Comparison of ENCODE assay signal across 2 cellular contexts in the genomic region with DNA sequence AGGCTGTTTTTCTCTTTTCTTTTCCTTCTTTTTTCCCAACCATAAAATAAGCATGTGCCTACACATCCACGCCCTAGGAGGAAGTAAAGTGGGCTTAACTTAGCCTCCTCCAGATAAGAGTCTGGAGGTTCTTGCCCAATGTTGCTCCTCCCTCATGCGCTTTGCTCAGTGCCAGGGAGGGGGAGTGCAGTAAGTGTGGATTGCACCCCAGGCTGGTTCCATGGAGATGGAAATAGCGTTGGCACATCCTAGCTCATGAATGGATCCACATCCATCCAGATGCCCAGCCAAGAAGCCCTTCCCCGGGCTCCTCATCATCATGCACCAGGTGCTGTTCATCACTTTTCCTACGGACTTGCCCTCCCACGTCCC.
A peak's percentile ranks its signal among the peaks of the same experiment; 100 is the strongest.
TF ChIP-seq lines count a peak whose summit lies in the region.

No MANE protein-coding gene starts in this region.

TF ChIP-seq in HepG2, 621 proteins besides CTCF, POLR2A, EP300 and RAD21:
- TF ChIP-seq, protein P1, sequence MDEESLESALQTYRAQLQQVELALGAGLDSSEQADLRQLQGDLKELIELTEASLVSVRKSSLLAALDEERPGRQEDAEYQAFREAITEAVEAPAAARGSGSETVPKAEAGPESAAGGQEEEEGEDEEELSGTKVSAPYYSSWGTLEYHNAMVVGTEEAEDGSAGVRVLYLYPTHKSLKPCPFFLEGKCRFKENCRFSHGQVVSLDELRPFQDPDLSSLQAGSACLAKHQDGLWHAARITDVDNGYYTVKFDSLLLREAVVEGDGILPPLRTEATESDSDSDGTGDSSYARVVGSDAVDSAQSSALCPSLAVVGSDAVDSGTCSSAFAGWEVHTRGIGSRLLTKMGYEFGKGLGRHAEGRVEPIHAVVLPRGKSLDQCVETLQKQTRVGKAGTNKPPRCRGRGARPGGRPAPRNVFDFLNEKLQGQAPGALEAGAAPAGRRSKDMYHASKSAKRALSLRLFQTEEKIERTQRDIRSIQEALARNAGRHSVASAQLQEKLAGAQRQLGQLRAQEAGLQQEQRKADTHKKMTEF (CRISPR knock-in tag; IDR thresholded peaks at IDR 0.05) = no peak
- TF ChIP-seq ZNF605 (CRISPR knock-in tag; IDR thresholded peaks at IDR 0.05) (0 out of 2 replicates have a peak, but pooled peaks have one; percentile 20), ISL2 (CRISPR knock-in tag; IDR thresholded peaks at IDR 0.05) (no peak), ZNF501 (CRISPR knock-in tag; IDR thresholded peaks at IDR 0.05) (0 out of 2 replicates have a peak, but pooled peaks have one; percentile 12)

TF ChIP-seq in K562, 482 proteins besides CTCF, POLR2A, EP300 and RAD21:
- TF ChIP-seq CEBPB (tag; IDR thresholded peaks at IDR 0.05) (0 out of 2 replicates have a peak, but pooled peaks have one; percentile 29), RUNX1 (IDR thresholded peaks at IDR 0.05; ENCODE audit: low read depth) (no peak)
TF ChIP-seq in K562: peak in this region for 1.
